ENCODE assay signal across 1 cellular context in genomic region chr1:205541161-205541886, GRCh38.
TF ChIP-seq lines count a peak whose summit lies in the region.

No MANE protein-coding gene starts in this region.

TF ChIP-seq in H1, 55 proteins besides CTCF, POLR2A, EP300 and RAD21:
- TF ChIP-seq GABPA (IDR thresholded peaks at IDR 0.05; ENCODE audit: borderline replicate concordance, insufficient read depth, low read length) (no peak), MAFK (IDR thresholded peaks at IDR 0.05; ENCODE audit: low read depth, low read length) (no peak), SP1 (IDR thresholded peaks at IDR 0.05; ENCODE audit: low read depth, low read length) (no peak), NANOG (IDR thresholded peaks at IDR 0.05; ENCODE audit: insufficient read depth, low read depth, low read length, poor library complexity, severe bottlenecking) (no peak), ZNF274 (IDR thresholded peaks at IDR 0.05; ENCODE audit: borderline replicate concordance, extremely low read depth, low read length) (no peak), GTF2F1 (IDR thresholded peaks at IDR 0.05; ENCODE audit: borderline replicate concordance, low read depth, low read length) (no peak)
TF ChIP-seq in H1: peak in this region for 0.
